8 cellular contexts compared by ENCODE assay signal in genomic region chr2:215311625-215312394, GRCh38. TPM values are rescaled to one million over a fixed set of nuclear protein-coding genes. Genes with fewer than 3 reads are reported as not detected.
DNase-seq lines count a peak whose midpoint lies in the region; FAIRE-seq and TF ChIP-seq lines count a peak whose summit lies in the region.

Gene ATIC (plus strand): TSS chr2:215312059. CDS start chr2:215312143, 84 bp downstream.

- no peak within 1 kb of the TSS for H3K27ac ChIP-seq in neutrophil
- H3K27ac ChIP-seq in substantia nigra (ENCODE audit: low read depth, low read length, poor library complexity, severe bottlenecking) = peak within 1 kb of the TSS; percentile 93

- peak within 1 kb of the TSS; percentile 90 for H3K27ac Mint-ChIP-seq in activated naive CD4-positive, alpha-beta T cell treated with anti-CD3 and anti-CD28 coated beads for 36 hours

- peaks cover 6 to 8% of the 10 kb centered on the region in 2 experiments for H3K4me1 ChIP-seq in neutrophil (ENCODE audit: control insufficient read depth in 1 of 2, insufficient read depth in 1 of 2, low read depth in 1 of 2, low read length in 1 of 2)

- FAIRE-seq in frontal cortex (lab: Jason Lieb, UNC) = no peak

- H3K27me3 ChIP-seq in neutrophil = peaks cover 5% of the 10 kb centered on the region

- peak within 1 kb of the TSS; percentile 55 to 67 for H3K4me3 ChIP-seq in neutrophil (ENCODE audit: low read depth in 1 of 2, low read length in 1 of 2)

- no peak for TF ChIP-seq CTCF in neutrophil (IDR thresholded peaks at IDR 0.05)

- peaks cover 36% of the 10 kb centered on the region for H3K36me3 Mint-ChIP-seq in activated naive CD4-positive, alpha-beta T cell treated with anti-CD3 and anti-CD28 coated beads for 36 hours (ENCODE audit: low read depth)

- peak within 1 kb of the TSS; percentile 94 for H3K4me3 Mint-ChIP-seq in activated naive CD4-positive, alpha-beta T cell treated with anti-CD3 and anti-CD28 coated beads for 36 hours

- POLR2A ChIA-PET in HEK293T (lab: Yijun Ruan, JAX) = interaction anchor here (0.9 to 1.6 kb wide), 5 partner anchors 8 to 98 kb away, joined by 3 to 7 read pairs (median 5); no protein-coding TSS in a partner anchor

- DNase-seq in GF-D8 (lab: John Stamatoyannopoulos, UW) (peak; percentile 79), HEK293T (ENCODE audit: extremely low spot score) (peak; percentile 91), MV-4-11 (lab: John Stamatoyannopoulos, UW) (peak; percentile 91), SK-MEL-5 (ENCODE audit: low read depth, low spot score) (peak; percentile 95), frontal cortex (ENCODE audit: low spot score in 2 of 2) (peak; percentile 84 to 86), substantia nigra (lab: John Stamatoyannopoulos, UW) (peak; percentile 62 to 95 (median 89))
- DNase-seq in activated naive CD4-positive, alpha-beta T cell treated with anti-CD3 and anti-CD28 coated beads for 36 hours = peak; percentile 94

- H3K4me1 Mint-ChIP-seq in activated naive CD4-positive, alpha-beta T cell treated with anti-CD3 and anti-CD28 coated beads for 36 hours (ENCODE audit: low read depth) = peaks cover 36% of the 10 kb centered on the region

- no peaks in the 10 kb centered on the region for H3K9me3 ChIP-seq in neutrophil

- intact Hi-C loops in activated naive CD4-positive, alpha-beta T cell treated with anti-CD3 and anti-CD28 coated beads for 36 hours (cut with micrococcal nuclease) = loop anchor here (1.0 to 10.0 kb wide), 8 partner anchors 13 to 1100 kb away; partner anchors contain the start of genes BARD1, MREG, PECR and SMARCAL1

- H3K27me3 Mint-ChIP-seq in activated naive CD4-positive, alpha-beta T cell treated with anti-CD3 and anti-CD28 coated beads for 36 hours (ENCODE audit: low read depth) = no peaks in the 10 kb centered on the region

- in situ Hi-C loops in SK-MEL-5 (cut with HindIII; ENCODE audit: low pct_unique_long_range_greater_than_20kb, low sequenced_read_pairs) = no loop called here

- CTCF ChIA-PET in HEK293T (lab: Yijun Ruan, JAX) = no interaction called here
- CTCF ChIA-PET in activated naive CD4-positive, alpha-beta T cell treated with anti-CD3 and anti-CD28 coated beads for 36 hours (lab: Charles Lee) = interaction anchor here (0.6 to 1.3 kb wide), 4 partner anchors 19 to 1276 kb away, joined by 3 to 6 read pairs (median 4); no protein-coding TSS in a partner anchor

- no peaks in the 10 kb centered on the region for H3K9me3 Mint-ChIP-seq in activated naive CD4-positive, alpha-beta T cell treated with anti-CD3 and anti-CD28 coated beads for 36 hours

- no peaks in the 10 kb centered on the region for H3K36me3 ChIP-seq in neutrophil

TF ChIP-seq in HEK293T, 16 proteins besides CTCF, POLR2A, EP300 and RAD21:
- TF ChIP-seq ARNT (IDR thresholded peaks at IDR 0.05) (no peak), L3MBTL2 (conservative IDR thresholded peaks at IDR 0.05) (peak; percentile 73), FOXM1 (IDR thresholded peaks at IDR 0.05; ENCODE audit: borderline replicate concordance) (no peak), ZNF384 (IDR thresholded peaks at IDR 0.05) (peak; percentile 88)

RNA-seq across cellular contexts. Expression of gene ATIC, which starts in this region (rescaled TPM):
- 45.8 and 51.8 TPM in 2 replicates for total RNA-seq in SK-MEL-5 (2014; rRNA removed; shearing (Covaris generic))
- 133 and 159 TPM in 2 replicates for polyA plus RNA-seq in SK-MEL-5 (2015; cell fraction: cytosol; rRNA removed)
- polyA plus RNA-seq in SK-MEL-5 (2015; cell fraction: nucleus; rRNA removed) = 181 and 196 TPM in 2 replicates
- 100 to 1,000 TPM; 281 to 305 TPM for total RNA-seq in activated naive CD4-positive, alpha-beta T cell treated with anti-CD3 and anti-CD28 coated beads for 36 hours
- 13.9 TPM for total RNA-seq in frontal cortex
